In the genomic region with DNA sequence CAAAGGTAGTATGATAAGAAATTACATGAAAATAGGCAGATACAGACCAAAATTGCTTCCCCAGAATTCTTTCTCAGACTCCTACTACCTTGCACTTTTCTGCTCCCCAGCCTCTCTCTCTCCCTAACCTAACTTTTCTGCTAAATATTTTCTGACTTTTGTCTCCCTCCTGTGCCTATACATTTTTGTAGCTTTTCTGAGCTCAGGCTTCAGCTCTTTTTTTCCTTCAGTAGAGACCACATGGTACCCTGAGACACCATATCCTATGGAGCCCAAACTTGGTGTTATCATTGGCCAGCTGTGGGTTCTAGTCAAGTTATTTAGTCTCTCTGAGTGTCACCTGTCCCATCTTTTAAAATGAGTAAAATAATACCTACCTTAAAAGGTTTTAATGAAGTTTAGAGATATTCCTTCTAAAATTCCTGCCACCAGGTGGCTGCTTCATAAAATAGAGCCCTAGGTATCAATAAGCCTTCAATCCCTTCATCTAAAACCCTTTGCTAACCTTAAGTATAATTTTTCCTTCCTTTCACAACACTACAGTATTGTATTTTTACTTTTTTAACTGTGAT, we compare ENCODE assay signal across 2 cellular contexts.
TF ChIP-seq lines count a peak whose summit lies in the region.

No MANE protein-coding gene starts in this region.

TF ChIP-seq in A549, 52 proteins besides CTCF, POLR2A, EP300 and RAD21 (continued from another document):
- TF ChIP-seq, protein P1, sequence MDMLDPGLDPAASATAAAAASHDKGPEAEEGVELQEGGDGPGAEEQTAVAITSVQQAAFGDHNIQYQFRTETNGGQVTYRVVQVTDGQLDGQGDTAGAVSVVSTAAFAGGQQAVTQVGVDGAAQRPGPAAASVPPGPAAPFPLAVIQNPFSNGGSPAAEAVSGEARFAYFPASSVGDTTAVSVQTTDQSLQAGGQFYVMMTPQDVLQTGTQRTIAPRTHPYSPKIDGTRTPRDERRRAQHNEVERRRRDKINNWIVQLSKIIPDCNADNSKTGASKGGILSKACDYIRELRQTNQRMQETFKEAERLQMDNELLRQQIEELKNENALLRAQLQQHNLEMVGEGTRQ (IDR thresholded peaks at IDR 0.05): no peak
- TF ChIP-seq HOXA7 (CRISPR knock-in tag; IDR thresholded peaks at IDR 0.05): no peak
- no peak for TF ChIP-seq FOSB (CRISPR knock-in tag; IDR thresholded peaks at IDR 0.05)
- TF ChIP-seq, protein P2, sequence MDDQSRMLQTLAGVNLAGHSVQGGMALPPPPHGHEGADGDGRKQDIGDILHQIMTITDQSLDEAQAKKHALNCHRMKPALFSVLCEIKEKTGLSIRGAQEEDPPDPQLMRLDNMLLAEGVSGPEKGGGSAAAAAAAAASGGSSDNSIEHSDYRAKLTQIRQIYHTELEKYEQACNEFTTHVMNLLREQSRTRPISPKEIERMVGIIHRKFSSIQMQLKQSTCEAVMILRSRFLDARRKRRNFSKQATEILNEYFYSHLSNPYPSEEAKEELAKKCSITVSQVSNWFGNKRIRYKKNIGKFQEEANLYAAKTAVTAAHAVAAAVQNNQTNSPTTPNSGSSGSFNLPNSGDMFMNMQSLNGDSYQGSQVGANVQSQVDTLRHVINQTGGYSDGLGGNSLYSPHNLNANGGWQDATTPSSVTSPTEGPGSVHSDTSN (IDR thresholded peaks at IDR 0.05): no peak
- TF ChIP-seq HOXB13 (CRISPR knock-in tag; IDR thresholded peaks at IDR 0.05; ENCODE audit: low read depth): no peak
- TF ChIP-seq, protein P3, sequence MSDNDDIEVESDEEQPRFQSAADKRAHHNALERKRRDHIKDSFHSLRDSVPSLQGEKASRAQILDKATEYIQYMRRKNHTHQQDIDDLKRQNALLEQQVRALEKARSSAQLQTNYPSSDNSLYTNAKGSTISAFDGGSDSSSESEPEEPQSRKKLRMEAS (IDR thresholded peaks at IDR 0.05): no peak
- TF ChIP-seq EHMT2 (IDR thresholded peaks at IDR 0.05; ENCODE audit: low read depth): no peak
- TF ChIP-seq TP53 (CRISPR knock-in tag; IDR thresholded peaks at IDR 0.05): no peak
- TF ChIP-seq FOSL2 (IDR thresholded peaks at IDR 0.05): no peak
- no peak for TF ChIP-seq FOSL2 (CRISPR knock-in tag; IDR thresholded peaks at IDR 0.05)
- TF ChIP-seq, protein P4, sequence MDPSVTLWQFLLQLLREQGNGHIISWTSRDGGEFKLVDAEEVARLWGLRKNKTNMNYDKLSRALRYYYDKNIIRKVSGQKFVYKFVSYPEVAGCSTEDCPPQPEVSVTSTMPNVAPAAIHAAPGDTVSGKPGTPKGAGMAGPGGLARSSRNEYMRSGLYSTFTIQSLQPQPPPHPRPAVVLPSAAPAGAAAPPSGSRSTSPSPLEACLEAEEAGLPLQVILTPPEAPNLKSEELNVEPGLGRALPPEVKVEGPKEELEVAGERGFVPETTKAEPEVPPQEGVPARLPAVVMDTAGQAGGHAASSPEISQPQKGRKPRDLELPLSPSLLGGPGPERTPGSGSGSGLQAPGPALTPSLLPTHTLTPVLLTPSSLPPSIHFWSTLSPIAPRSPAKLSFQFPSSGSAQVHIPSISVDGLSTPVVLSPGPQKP (IDR thresholded peaks at IDR 0.05; ENCODE audit: low read depth, low read length): no peak
- TF ChIP-seq NFE2L2 (conservative IDR thresholded peaks at IDR 0.05; ENCODE audit: low read length): no peak
- TF ChIP-seq RNF2 (IDR thresholded peaks at IDR 0.05; ENCODE audit: borderline replicate concordance, low read depth): no peak
- TF ChIP-seq, protein P5, sequence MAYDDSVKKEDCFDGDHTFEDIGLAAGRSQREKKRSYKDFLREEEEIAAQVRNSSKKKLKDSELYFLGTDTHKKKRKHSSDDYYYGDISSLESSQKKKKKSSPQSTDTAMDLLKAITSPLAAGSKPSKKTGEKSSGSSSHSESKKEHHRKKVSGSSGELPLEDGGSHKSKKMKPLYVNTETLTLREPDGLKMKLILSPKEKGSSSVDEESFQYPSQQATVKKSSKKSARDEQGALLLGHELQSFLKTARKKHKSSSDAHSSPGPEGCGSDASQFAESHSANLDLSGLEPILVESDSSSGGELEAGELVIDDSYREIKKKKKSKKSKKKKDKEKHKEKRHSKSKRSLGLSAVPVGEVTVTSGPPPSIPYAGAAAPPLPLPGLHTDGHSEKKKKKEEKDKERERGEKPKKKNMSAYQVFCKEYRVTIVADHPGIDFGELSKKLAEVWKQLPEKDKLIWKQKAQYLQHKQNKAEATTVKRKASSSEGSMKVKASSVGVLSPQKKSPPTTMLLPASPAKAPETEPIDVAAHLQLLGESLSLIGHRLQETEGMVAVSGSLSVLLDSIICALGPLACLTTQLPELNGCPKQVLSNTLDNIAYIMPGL (CRISPR knock-in tag; IDR thresholded peaks at IDR 0.05; ENCODE audit: borderline replicate concordance): no peak

TF ChIP-seq in SK-N-SH, 30 proteins besides CTCF, POLR2A, EP300 and RAD21 (continued from another document):
- TF ChIP-seq, protein P6, sequence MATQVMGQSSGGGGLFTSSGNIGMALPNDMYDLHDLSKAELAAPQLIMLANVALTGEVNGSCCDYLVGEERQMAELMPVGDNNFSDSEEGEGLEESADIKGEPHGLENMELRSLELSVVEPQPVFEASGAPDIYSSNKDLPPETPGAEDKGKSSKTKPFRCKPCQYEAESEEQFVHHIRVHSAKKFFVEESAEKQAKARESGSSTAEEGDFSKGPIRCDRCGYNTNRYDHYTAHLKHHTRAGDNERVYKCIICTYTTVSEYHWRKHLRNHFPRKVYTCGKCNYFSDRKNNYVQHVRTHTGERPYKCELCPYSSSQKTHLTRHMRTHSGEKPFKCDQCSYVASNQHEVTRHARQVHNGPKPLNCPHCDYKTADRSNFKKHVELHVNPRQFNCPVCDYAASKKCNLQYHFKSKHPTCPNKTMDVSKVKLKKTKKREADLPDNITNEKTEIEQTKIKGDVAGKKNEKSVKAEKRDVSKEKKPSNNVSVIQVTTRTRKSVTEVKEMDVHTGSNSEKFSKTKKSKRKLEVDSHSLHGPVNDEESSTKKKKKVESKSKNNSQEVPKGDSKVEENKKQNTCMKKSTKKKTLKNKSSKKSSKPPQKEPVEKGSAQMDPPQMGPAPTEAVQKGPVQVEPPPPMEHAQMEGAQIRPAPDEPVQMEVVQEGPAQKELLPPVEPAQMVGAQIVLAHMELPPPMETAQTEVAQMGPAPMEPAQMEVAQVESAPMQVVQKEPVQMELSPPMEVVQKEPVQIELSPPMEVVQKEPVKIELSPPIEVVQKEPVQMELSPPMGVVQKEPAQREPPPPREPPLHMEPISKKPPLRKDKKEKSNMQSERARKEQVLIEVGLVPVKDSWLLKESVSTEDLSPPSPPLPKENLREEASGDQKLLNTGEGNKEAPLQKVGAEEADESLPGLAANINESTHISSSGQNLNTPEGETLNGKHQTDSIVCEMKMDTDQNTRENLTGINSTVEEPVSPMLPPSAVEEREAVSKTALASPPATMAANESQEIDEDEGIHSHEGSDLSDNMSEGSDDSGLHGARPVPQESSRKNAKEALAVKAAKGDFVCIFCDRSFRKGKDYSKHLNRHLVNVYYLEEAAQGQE (IDR thresholded peaks at IDR 0.05; ENCODE audit: low read depth, low read length): no peak
- TF ChIP-seq GATA2 (CRISPR knock-in tag; IDR thresholded peaks at IDR 0.05) (no peak), MXI1 (IDR thresholded peaks at IDR 0.05; ENCODE audit: low read depth, low read length) (no peak)
